10 cellular contexts compared by ENCODE assay signal in the genomic region with DNA sequence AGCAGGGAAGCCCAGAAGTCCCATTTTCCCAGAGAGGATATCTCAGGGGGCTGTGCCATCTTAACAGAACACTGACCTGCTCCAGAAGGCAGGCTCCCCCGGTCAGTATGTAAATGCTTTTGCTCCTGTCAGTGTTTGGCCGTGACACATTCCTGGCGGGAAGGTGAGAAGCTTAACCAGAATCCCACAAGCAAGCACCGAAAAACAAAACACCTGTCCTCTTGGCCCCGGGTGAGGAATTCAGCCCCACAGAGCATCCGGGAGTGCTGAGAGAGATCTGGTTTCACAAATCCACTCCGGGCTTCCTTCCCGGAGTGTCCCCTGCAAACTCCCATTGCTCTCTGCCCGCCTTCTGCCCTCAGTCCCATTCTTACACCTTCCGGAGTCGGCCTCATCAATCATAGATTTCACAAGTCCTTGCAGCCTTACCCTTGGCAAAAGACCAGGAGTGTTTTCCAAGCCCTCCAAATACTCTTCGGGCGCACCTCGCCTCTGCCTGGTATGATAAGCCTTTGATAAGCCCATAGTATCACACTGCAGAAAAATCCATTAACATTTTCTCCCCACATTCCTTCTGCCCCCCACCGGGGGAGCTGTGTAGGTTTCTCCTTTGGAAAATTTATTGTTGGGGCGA. TPM values are rescaled to one million over a fixed set of nuclear protein-coding genes. Genes with fewer than 3 reads are reported as not detected.
DNase-seq lines count a peak whose midpoint lies in the region; ATAC-seq and TF ChIP-seq lines count a peak whose summit lies in the region.
"Had no signal": no experiment of that assay in that cellular context is flagged by ENCODE, and none has a peak within 500 bp of the region (broad histone marks: within the 10 kb centered on the region; RNA-seq: fewer than 3 reads in every experiment).

No MANE protein-coding gene starts in this region.

- H3K27ac ChIP-seq in adrenal gland (peak overlapping the region in 4 of 5 donors; percentile 11 to 76 (median 32)), left lung (peak overlapping the region; percentile 47 to 66), substantia nigra (ENCODE audit: low read depth, low read length, poor library complexity, severe bottlenecking) (peak overlapping the region; percentile 19)

- no peaks in the 10 kb centered on the region for H3K9me3 Mint-ChIP-seq in T-helper 2 cell treated with Interferon-gamma antibody and Interleukin-4, amounts not matched to agents 5 μg/mL and 100 μg/mL, for 36 hours

- TF ChIP-seq CTCF in adrenal gland (IDR thresholded peaks at IDR 0.05) (peak in 2 of 6 experiments; percentile 14 to 28), left lung (IDR thresholded peaks at IDR 0.05) (no peak)

- H3K27me3 Mint-ChIP-seq in T-helper 2 cell treated with Interferon-gamma antibody and Interleukin-4, amounts not matched to agents 5 μg/mL and 100 μg/mL, for 36 hours (ENCODE audit: low read depth): no peaks in the 10 kb centered on the region

- peak overlapping the region; percentile 21 for H3K4me3 Mint-ChIP-seq in T-helper 2 cell treated with Interferon-gamma antibody and Interleukin-4, amounts not matched to agents 5 μg/mL and 100 μg/mL, for 36 hours

- DNase-seq in T-helper 2 cell treated with Interferon-gamma antibody and Interleukin-4, amounts not matched to agents 5 μg/mL and 100 μg/mL, for 36 hours (ENCODE audit: low spot score): no peak
- DNase-seq in T-helper 2 cell: no peak
- peak in 6 of 7 donors; percentile 54 to 79 (median 65) for DNase-seq in adrenal gland
- peak in 1 of 2 donors; percentile 64 for DNase-seq in left lung
- DNase-seq in substantia nigra (lab: John Stamatoyannopoulos, UW): peak in 4 of 49 donors; percentile 7 to 74 (median 43)
- no peak for DNase-seq in dedifferentiated amniotic fluid mesenchymal stem cell (ENCODE audit: extremely low spot score)
- no peak for DNase-seq in NCI-H446 treated with DMSO at 0.1 percent for 48 hours (lab: John Stamatoyannopoulos, UW)
- DNase-seq: 8988T, NCI-H2029 had no signal

- intact Hi-C loops in adrenal gland (cut with DNase I) (no loop called here), left lung (cut with DNase I) (no loop called here)

- peaks cover 0 to 37% of the 10 kb centered on the region in 2 donors for H3K4me1 ChIP-seq in adrenal gland (replicated peaks in 1 of 2)
- H3K4me1 ChIP-seq in left lung: peaks cover 17 to 61% of the 10 kb centered on the region in 2 donors

- no peak for TF ChIP-seq POLR2A in adrenal gland (IDR thresholded peaks at IDR 0.05)

- 51 to 64% (median 62%) methylated on average over 15 to 16 of the region's 16 CpGs for WGBS in adrenal gland, 4 donors

- peak overlapping the region; percentile 4 for H3K27ac Mint-ChIP-seq in T-helper 2 cell treated with Interferon-gamma antibody and Interleukin-4, amounts not matched to agents 5 μg/mL and 100 μg/mL, for 36 hours

- no peaks in the 10 kb centered on the region for H3K9me3 ChIP-seq in adrenal gland (replicated peaks in 1 of 3)
- H3K9me3 ChIP-seq in left lung: no peaks in the 10 kb centered on the region

- peaks cover 0 to 100% of the 10 kb centered on the region in 2 donors for H3K36me3 ChIP-seq in adrenal gland (replicated peaks in 1 of 2)
- H3K36me3 ChIP-seq in left lung: peaks cover 9 to 100% of the 10 kb centered on the region in 2 donors

- peaks cover 49% of the 10 kb centered on the region for H3K4me1 Mint-ChIP-seq in T-helper 2 cell treated with Interferon-gamma antibody and Interleukin-4, amounts not matched to agents 5 μg/mL and 100 μg/mL, for 36 hours (ENCODE audit: low read depth)

- H3K4me3 ChIP-seq in adrenal gland (no peak overlapping the region), left lung (no peak overlapping the region)

- ATAC-seq in left lung (peak; percentile 62), GM21526 (IDR thresholded peaks at IDR 0.05; ENCODE audit: low FRiP score, unreplicated experiment) (no peak)

- peaks cover 88% of the 10 kb centered on the region for H3K36me3 Mint-ChIP-seq in T-helper 2 cell treated with Interferon-gamma antibody and Interleukin-4, amounts not matched to agents 5 μg/mL and 100 μg/mL, for 36 hours (ENCODE audit: low read depth)

- H3K27me3 ChIP-seq in adrenal gland (no peaks in the 10 kb centered on the region), left lung (no peaks in the 10 kb centered on the region)

RNA-seq across cellular contexts. Expression of gene TPM4, which starts 12.2 kb away (rescaled TPM):
- 100 to 1,000 TPM; 145 to 294 (median 193) TPM for total RNA-seq in adrenal gland
- polyA plus RNA-seq in adrenal gland: 100 to 1,000 TPM; 195 to 290 (median 290) TPM
- total RNA-seq in left lung: 100 to 1,000 TPM; 437 to 536 TPM

RNA-seq across cellular contexts. Expression of gene RAB8A, which starts 23.2 kb away (rescaled TPM):
- total RNA-seq in adrenal gland (100 to 1,000 TPM in 1 of 8 donors, 10 to 100 TPM in 7; 52.8 to 118 (median 72.2) TPM), left lung (10 to 100 TPM; 70.7 to 88.8 TPM)
- polyA plus RNA-seq in adrenal gland: 100 to 1,000 TPM in 1 of 3 donors, 10 to 100 TPM in 2; 32.0 to 143 (median 34.8) TPM

RNA-seq across cellular contexts. Expression of gene HSH2D, which starts 55.0 kb away (rescaled TPM):
- total RNA-seq in adrenal gland (1 to 10 TPM in 1 of 8 donors, under 1 TPM in 6, not detected in 1; 0.21 to 1.4 (median 0.84) TPM), left lung (1 to 10 TPM; 7.1 to 8.5 TPM)
- polyA plus RNA-seq in adrenal gland: 1 to 10 TPM; 1.4 to 4.7 (median 1.5) TPM

Comparison
In these comparisons a context has a peak if more than half of its experiments do, and no peak if none do; other contexts are left out.
1. DNase-seq: peak in adrenal gland (6 of 7); none in T-helper 2 cell treated with Interferon-gamma antibody and Interleukin-4, amounts not matched to agents 5 μg/mL and 100 μg/mL, for 36 hours (single experiment), T-helper 2 cell (0 of 5), dedifferentiated amniotic fluid mesenchymal stem cell (single experiment) and NCI-H446 treated with DMSO at 0.1 percent for 48 hours (single experiment).
2. Peak in every context shown above with its lines, with median percentiles within 50 percentile points of each other: H3K27ac ChIP-seq.